In the genomic region with DNA sequence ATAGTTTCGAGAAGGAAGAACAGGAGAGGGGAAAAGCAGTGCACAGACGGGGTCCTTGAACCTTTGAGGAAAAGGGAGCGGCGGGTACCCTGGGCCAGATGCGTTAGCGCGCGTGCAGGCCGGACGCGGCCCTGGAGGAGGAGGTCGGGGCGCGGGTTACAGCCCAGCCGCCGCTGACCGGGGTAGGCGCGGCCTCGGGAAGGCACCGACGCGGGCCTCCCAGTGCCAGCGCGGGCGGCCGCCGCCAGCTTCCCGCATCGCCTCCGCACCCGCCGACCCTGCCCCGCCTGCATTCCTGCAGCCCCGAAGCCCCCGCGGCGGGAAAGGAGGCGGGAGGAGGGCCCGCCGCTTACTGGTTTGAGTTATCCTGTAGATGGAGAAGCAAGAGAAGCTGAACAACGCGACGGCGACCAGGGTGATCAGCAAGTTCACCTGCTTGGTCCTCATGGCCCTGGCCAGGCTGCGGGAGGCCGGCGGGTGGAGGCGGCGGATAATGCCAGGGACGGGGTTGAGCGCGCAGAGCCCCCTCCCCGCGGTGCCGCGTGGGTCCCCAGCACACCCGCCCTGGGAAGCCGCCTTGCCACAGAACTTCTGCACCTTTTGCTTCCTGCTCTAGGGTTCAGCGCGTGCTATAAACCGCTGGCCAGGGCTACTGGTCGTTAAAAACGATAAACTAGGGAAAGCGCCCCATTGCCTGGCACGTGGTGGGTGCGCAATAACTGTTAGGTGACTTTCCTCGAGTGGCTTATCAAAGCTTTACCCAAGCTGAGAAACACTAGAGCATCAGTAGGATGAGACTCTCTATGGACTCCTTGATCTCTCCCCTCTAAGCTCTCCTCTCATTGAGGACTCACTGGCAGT, we compare ENCODE assay signal across 9 cellular contexts. TPM values are rescaled to one million over a fixed set of nuclear protein-coding genes. Genes with fewer than 3 reads are reported as not detected.
DNase-seq lines count a peak whose midpoint lies in the region; ATAC-seq and TF ChIP-seq lines count a peak whose summit lies in the region.
"Had no signal": no experiment of that assay in that cellular context is flagged by ENCODE, and none has a peak within 500 bp of the region (broad histone marks: within the 10 kb centered on the region; RNA-seq: fewer than 3 reads in every experiment).

A gene (minus strand): TSS at position 518 of the 861 bp plus-strand sequence. CDS start 71 bp downstream, at position 447.

- no peaks in the 10 kb centered on the region for H3K36me3 Mint-ChIP-seq in CD4-positive, alpha-beta T cell (ENCODE audit: low read depth)
- no peaks in the 10 kb centered on the region for H3K36me3 Mint-ChIP-seq in neural crest cell (ENCODE audit: low read depth)

- ATAC-seq in CD4-positive, alpha-beta T cell (ENCODE audit: poor library complexity): peak; percentile 29
- ATAC-seq in Panc1: peak; percentile 79
- peak; percentile 59 for ATAC-seq in foreskin keratinocyte
- no peak for ATAC-seq in GM18519 (IDR thresholded peaks at IDR 0.05; ENCODE audit: low FRiP score, unreplicated experiment)
- ATAC-seq in GM19467 (IDR thresholded peaks at IDR 0.05; ENCODE audit: unreplicated experiment): no peak

- in situ Hi-C loops in Panc1 (cut with HindIII; ENCODE audit: low pct_unique_long_range_greater_than_20kb, low sequenced_read_pairs): no loop called here

- no TSS peak for BruUV-seq in Panc1 (replicated peaks; lab: Mats Ljungman, UMichigan)

- intact Hi-C loops in CD4-positive, alpha-beta T cell (cut with DNase I, micrococcal nuclease): no loop called here
- intact Hi-C loops in Panc1 (cut with micrococcal nuclease; ENCODE audit: unreplicated experiment): no loop called here

- peak within 1 kb of the TSS; percentile 27 to 38 for H3K4me3 ChIP-seq in Panc1 (ENCODE audit: low read depth in 2 of 2, low read length in 2 of 2)

- peak within 1 kb of the TSS; percentile 72 for H3K4me3 Mint-ChIP-seq in CD4-positive, alpha-beta T cell
- peak within 1 kb of the TSS; percentile 74 for H3K4me3 Mint-ChIP-seq in neural crest cell

- no peak within 1 kb of the TSS for H3K27ac Mint-ChIP-seq in CD4-positive, alpha-beta T cell
- no peak within 1 kb of the TSS for H3K27ac Mint-ChIP-seq in neural crest cell (ENCODE audit: unreplicated experiment)

- H3K9me3 Mint-ChIP-seq in CD4-positive, alpha-beta T cell: no peaks in the 10 kb centered on the region
- H3K9me3 Mint-ChIP-seq in neural crest cell: no peaks in the 10 kb centered on the region

- POLR2A ChIA-PET in CD4-positive, alpha-beta T cell (lab: Charles Lee): no interaction called here
- POLR2A ChIA-PET in Panc1 (lab: Charles Lee): no interaction called here

- H3K27me3 Mint-ChIP-seq in CD4-positive, alpha-beta T cell: peaks cover 75% of the 10 kb centered on the region
- peaks cover 68% of the 10 kb centered on the region for H3K27me3 Mint-ChIP-seq in neural crest cell (ENCODE audit: low read depth)

- H3K27me3 ChIP-seq in CD4-positive, alpha-beta T cell (ENCODE audit: control insufficient read depth, insufficient read depth, low read length): peaks cover 66% of the 10 kb centered on the region
- H3K27me3 ChIP-seq in Panc1 (ENCODE audit: control insufficient read depth, insufficient read depth, low read length): peaks cover 16% of the 10 kb centered on the region
- H3K27me3 ChIP-seq in foreskin keratinocyte: peaks cover 87% of the 10 kb centered on the region

- H3K4me1 Mint-ChIP-seq in CD4-positive, alpha-beta T cell (ENCODE audit: low read depth): peaks cover 3% of the 10 kb centered on the region
- peaks cover 4% of the 10 kb centered on the region for H3K4me1 Mint-ChIP-seq in neural crest cell

- no peaks in the 10 kb centered on the region for H3K4me1 ChIP-seq in Panc1 (ENCODE audit: control insufficient read depth, insufficient read depth, low read length)
- H3K4me1 ChIP-seq in foreskin keratinocyte: no peaks in the 10 kb centered on the region

- no peak for TF ChIP-seq CTCF in CD4-positive, alpha-beta T cell (IDR thresholded peaks at IDR 0.05)
- TF ChIP-seq CTCF in Panc1 (IDR thresholded peaks at IDR 0.05) (no peak), foreskin keratinocyte (conservative IDR thresholded peaks at IDR 0.05) (no peak), neural crest cell (conservative IDR thresholded peaks at IDR 0.05) (no peak)

- H3K36me3 ChIP-seq in Panc1 (ENCODE audit: control insufficient read depth, insufficient read depth, low read length): no peaks in the 10 kb centered on the region

- H3K9me3 ChIP-seq in CD4-positive, alpha-beta T cell (ENCODE audit: control insufficient read depth, low read length): no peaks in the 10 kb centered on the region
- H3K9me3 ChIP-seq in Panc1 (ENCODE audit: control insufficient read depth, insufficient read depth, low read depth, low read length): no peaks in the 10 kb centered on the region

- H3K27ac ChIP-seq in CD4-positive, alpha-beta T cell (ENCODE audit: low read depth, low read length): no peak within 1 kb of the TSS
- H3K27ac ChIP-seq in Panc1 (ENCODE audit: low read length) (no peak within 1 kb of the TSS), foreskin keratinocyte (no peak within 1 kb of the TSS)

- no peak for DNase-seq in CD4-positive, alpha-beta T cell
- DNase-seq in Panc1 (ENCODE audit: low read depth, low spot score) (no peak), foreskin keratinocyte (no peak), neural crest cell (ENCODE audit: low read depth, low spot score) (peak; percentile 16), HT-29 (ENCODE audit: low spot score) (no peak), NCI-H2107 treated with DMSO at 0.1 percent for 48 hours (lab: John Stamatoyannopoulos, UW; ENCODE audit: unreplicated experiment) (no peak)
- DNase-seq: NCI-H1436 had no signal

- CTCF ChIA-PET in CD4-positive, alpha-beta T cell (lab: Charles Lee): no interaction called here
- CTCF ChIA-PET in Panc1 (lab: Charles Lee): no interaction called here

RNA-seq across cellular contexts. Expression of the gene that starts here (rescaled TPM):
- total RNA-seq in CD4-positive, alpha-beta T cell: not detected
- total RNA-seq in Panc1 (2021; ENCODE audit: unreplicated experiment) (not detected), foreskin keratinocyte (not detected in 2 replicates), neural crest cell (not detected in 2 replicates)
- not detected for polyA plus RNA-seq in Panc1 (2012; ENCODE audit: insufficient read length)
- not detected in 2 replicates for polyA plus RNA-seq in foreskin keratinocyte
- not detected in 2 replicates for total RNA-seq in HT-29 (2014; rRNA removed; shearing (Covaris generic))

Comparison
In these comparisons a context has a peak if more than half of its experiments do, and no peak if none do; other contexts are left out.
1. Peak in ATAC-seq in CD4-positive, alpha-beta T cell; RNA of the gene not detected or under 1 TPM.
2. Peak in ATAC-seq and H3K4me3 ChIP-seq in Panc1; RNA of the gene not detected or under 1 TPM.
3. Peak in ATAC-seq in foreskin keratinocyte; RNA of the gene not detected or under 1 TPM.
4. Peak in DNase-seq in neural crest cell; RNA of the gene not detected or under 1 TPM.